25 cellular contexts compared by ENCODE assay signal in genomic region chr2:216307496-216307895, GRCh38.
"Had no signal": no experiment of that assay in that cellular context is flagged by ENCODE, and none has a peak within 500 bp of the region (broad histone marks: within the 10 kb centered on the region; RNA-seq: fewer than 3 reads in every experiment).

No MANE protein-coding gene starts in this region.

- H3K36me3 Mint-ChIP-seq: activated naive CD8-positive, alpha-beta T cell treated with anti-CD3 and anti-CD28 coated beads, Interleukin-2, amount 10 ng/mL, durations not matched to agents 7 days and 5 days; T-cell had no signal

- H3K27me3 ChIP-seq: adrenal gland, breast epithelium had no signal

- H3K27ac ChIP-seq: adrenal gland, breast epithelium, SK-N-MC had no signal

- H3K4me1 Mint-ChIP-seq: activated B cell treated with CpG ODN at 0.5 μM for 24 hours; activated CD4-positive, alpha-beta T cell treated with anti-CD3 and anti-CD28 coated beads for 36 hours; activated naive CD8-positive, alpha-beta T cell treated with anti-CD3 and anti-CD28 coated beads, Interleukin-2, amount 10 ng/mL, durations not matched to agents 7 days and 5 days had no signal

- DNase-seq: activated B cell treated with CpG ODN at 0.5 μM for 24 hours; activated CD4-positive, alpha-beta T cell treated with anti-CD3 and anti-CD28 coated beads for 36 hours; activated CD8-positive, alpha-beta memory T cell treated with anti-CD3 and anti-CD28 coated beads, Interleukin-2, amount 50 U/mL, for 4 hours; activated CD8-positive, alpha-beta T cell treated with anti-CD3 and anti-CD28 coated beads for 36 hours; activated naive CD4-positive, alpha-beta T cell treated with anti-CD3 and anti-CD28 coated beads, Interleukin-2, amount 50 U/mL, for 16 hours; activated naive CD8-positive, alpha-beta T cell treated with anti-CD3 and anti-CD28 coated beads, Interleukin-2, amount 10 ng/mL, durations not matched to agents 7 days and 5 days; adrenal gland; anterior cingulate cortex; caudate nucleus; NCI-H1105; NCI-H1436; NCI-H1694 treated with DMSO at 0.1 percent for 48 hours; NCI-H2029 treated with DMSO at 0.1 percent for 48 hours; NCI-H510A treated with DMSO at 0.1 percent for 48 hours; NK-92 treated with Interleukin-12 subunit alpha and Interleukin-12 subunit beta, amount 100 ng/mL, for 24 hours; OCI-M1; RPMI8226; T-cell; T-helper 2 cell; T1000 had no signal

- FAIRE-seq: TTC549 had no signal

- ATAC-seq: activated CD4-positive, alpha-beta T cell treated with anti-CD3 and anti-CD28 coated beads for 36 hours; activated CD8-positive, alpha-beta T cell treated with anti-CD3 and anti-CD28 coated beads for 36 hours; Panc1; Right ventricle myocardium inferior; T-cell had no signal

- H3K27me3 Mint-ChIP-seq: activated CD4-positive, alpha-beta T cell treated with anti-CD3 and anti-CD28 coated beads for 36 hours; activated CD8-positive, alpha-beta T cell treated with anti-CD3 and anti-CD28 coated beads for 36 hours; activated naive CD8-positive, alpha-beta T cell treated with anti-CD3 and anti-CD28 coated beads, Interleukin-2, amount 10 ng/mL, durations not matched to agents 7 days and 5 days; T-cell had no signal

- H3K4me3 Mint-ChIP-seq: activated B cell treated with CpG ODN at 0.5 μM for 24 hours; activated CD4-positive, alpha-beta T cell treated with anti-CD3 and anti-CD28 coated beads for 36 hours; activated CD8-positive, alpha-beta T cell treated with anti-CD3 and anti-CD28 coated beads for 36 hours; activated naive CD8-positive, alpha-beta T cell treated with anti-CD3 and anti-CD28 coated beads, Interleukin-2, amount 10 ng/mL, durations not matched to agents 7 days and 5 days; T-cell had no signal

- H3K36me3 ChIP-seq: adrenal gland, breast epithelium had no signal

- H3K4me3 ChIP-seq: adrenal gland, breast epithelium, SK-N-MC had no signal

- H3K27ac Mint-ChIP-seq: activated B cell treated with CpG ODN at 0.5 μM for 24 hours; activated CD4-positive, alpha-beta T cell treated with anti-CD3 and anti-CD28 coated beads for 36 hours; activated CD8-positive, alpha-beta T cell treated with anti-CD3 and anti-CD28 coated beads for 36 hours; activated naive CD8-positive, alpha-beta T cell treated with anti-CD3 and anti-CD28 coated beads, Interleukin-2, amount 10 ng/mL, durations not matched to agents 7 days and 5 days; T-cell had no signal

- H3K4me1 ChIP-seq: breast epithelium had no signal

- H3K9me3 Mint-ChIP-seq: activated B cell treated with CpG ODN at 0.5 μM for 24 hours; activated CD8-positive, alpha-beta T cell treated with anti-CD3 and anti-CD28 coated beads for 36 hours; activated naive CD8-positive, alpha-beta T cell treated with anti-CD3 and anti-CD28 coated beads, Interleukin-2, amount 10 ng/mL, durations not matched to agents 7 days and 5 days; T-cell had no signal

- H3K9me3 ChIP-seq: adrenal gland, breast epithelium had no signal
